In genomic region chr14:60632257-60632656, GRCh38 we compare ENCODE assay signal across 12 cellular contexts. TPM values are rescaled to one million over a fixed set of nuclear protein-coding genes. Genes with fewer than 3 reads are reported as not detected.
DNase-seq lines count a peak whose midpoint lies in the region; ATAC-seq, FAIRE-seq and TF ChIP-seq lines count a peak whose summit lies in the region.
"Had no signal": no experiment of that assay in that cellular context is flagged by ENCODE, and none has a peak within 500 bp of the region (broad histone marks: within the 10 kb centered on the region; RNA-seq: fewer than 3 reads in every experiment).

No MANE protein-coding gene starts in this region.

- H3K9me2 ChIP-seq in SK-N-SH, result no peaks in the 10 kb centered on the region

- TF ChIP-seq CTCF in SK-N-SH (IDR thresholded peaks at IDR 0.05) (no peak), keratinocyte (optimal IDR thresholded peaks at IDR 0.05 in 1 of 3, IDR thresholded peaks at IDR 0.05 in 1 of 3, conservative IDR thresholded peaks at IDR 0.05 in 1 of 3; ENCODE audit: extremely low read depth in 1 of 3, insufficient read depth in 2 of 3, low read length in 3 of 3) (no peak)

- H4K20me1 ChIP-seq in SK-N-SH (ENCODE audit: insufficient read depth) (no peaks in the 10 kb centered on the region), keratinocyte (ENCODE audit: control insufficient read depth, extremely low read depth, insufficient read depth, low read length) (no peaks in the 10 kb centered on the region)

- H3K9ac ChIP-seq in SK-N-SH, result no peak overlapping the region
- H3K9ac ChIP-seq in keratinocyte (ENCODE audit: control insufficient read depth, extremely low read depth, insufficient read depth, low read length), result no peak overlapping the region

- H3K27me3 ChIP-seq in SK-N-SH (ENCODE audit: insufficient read depth) (no peaks in the 10 kb centered on the region), keratinocyte (ENCODE audit: control insufficient read depth, extremely low read depth, insufficient read depth, low read length) (peaks cover 9% of the 10 kb centered on the region)

- peaks cover 10% of the 10 kb centered on the region for H3F3A ChIP-seq in SK-N-SH (replicated peaks; ENCODE audit: insufficient read depth)

- TF ChIP-seq RAD21 in SK-N-SH (IDR thresholded peaks at IDR 0.05; ENCODE audit: low read length), result no peak

- H3K27ac ChIP-seq in SK-N-SH (ENCODE audit: low read depth in 2 of 2, low read length in 1 of 2) (peak overlapping the region; percentile 17 to 43; a peak in 2 of 4 replicates), keratinocyte (ENCODE audit: control insufficient read depth, insufficient read depth, low read length) (no peak overlapping the region)
- H3K27ac ChIP-seq: stomach had no signal

- DNase-seq in SK-N-SH (no peak), keratinocyte (ENCODE audit: low read depth, low spot score) (no peak), erythroblast (lab: John Stamatoyannopoulos, UW) (no peak), GM12891 (ENCODE audit: insufficient read length, low spot score) (no peak)
- DNase-seq: GDM1, kidney, stomach had no signal

- FAIRE-seq in keratinocyte (lab: Jason Lieb, UNC) (peak; percentile 9), GM12891 (lab: Jason Lieb, UNC) (no peak)
- FAIRE-seq: H1, kidney had no signal

- dilution Hi-C loops in keratinocyte (cut with MboI; ENCODE audit: extremely low pct_ligation_motif_present, low sequenced_read_pairs), result loop anchor here (25.0 kb wide), 1 partner anchor 580 kb away; no protein-coding TSS in a partner anchor

- H3K36me3 ChIP-seq in SK-N-SH (replicated peaks in 1 of 2; ENCODE audit: control insufficient read depth in 1 of 2, insufficient read depth in 2 of 2, low read length in 1 of 2), result peaks cover 4 to 7% of the 10 kb centered on the region in 2 experiments
- no peaks in the 10 kb centered on the region for H3K36me3 ChIP-seq in keratinocyte (ENCODE audit: control insufficient read depth in 2 of 2, extremely low read depth in 1 of 2, insufficient read depth in 2 of 2, low read length in 2 of 2)
- H3K36me3 ChIP-seq: stomach had no signal

- H3K9me3 ChIP-seq in SK-N-SH, result no peaks in the 10 kb centered on the region
- H3K9me3 ChIP-seq in keratinocyte (ENCODE audit: control insufficient read depth, low read depth, low read length), result no peaks in the 10 kb centered on the region
- H3K9me3 ChIP-seq: stomach had no signal

- TF ChIP-seq POLR2A in erythroblast (IDR thresholded peaks at IDR 0.05; ENCODE audit: low read length), result no peak
- no peak for TF ChIP-seq POLR2A in GM12891 (IDR thresholded peaks at IDR 0.05; ENCODE audit: low read depth, low read length)

- H3K4me3 ChIP-seq in SK-N-SH (ENCODE audit: low read depth in 2 of 2, low read length in 1 of 2), result no peak overlapping the region
- H3K4me3 ChIP-seq in keratinocyte (ENCODE audit: control insufficient read depth in 2 of 3, extremely low read depth in 1 of 3, insufficient read depth in 2 of 3, low read depth in 1 of 3, low read length in 3 of 3), result no peak overlapping the region
- H3K4me3 ChIP-seq: stomach had no signal

- H2AFZ ChIP-seq in SK-N-SH (ENCODE audit: low read depth) (no peak overlapping the region), keratinocyte (ENCODE audit: control insufficient read depth, low read length) (no peak overlapping the region)

- peaks cover 3 to 13% of the 10 kb centered on the region in 2 experiments; a peak in 3 of 4 replicates for H3K4me1 ChIP-seq in SK-N-SH (ENCODE audit: control insufficient read depth in 1 of 2, insufficient read depth in 2 of 2, low read depth in 1 of 2, low read length in 1 of 2)
- no peaks in the 10 kb centered on the region for H3K4me1 ChIP-seq in keratinocyte (ENCODE audit: control insufficient read depth, extremely low read depth, insufficient read depth, low read length)

- POLR2A ChIA-PET in SK-N-SH (lab: Yijun Ruan, JAX), result no interaction called here

- 81% methylated on average over 3 of the region's 3 CpGs for WGBS in SK-N-SH (ENCODE audit: low lambda C conversion rate)

- CTCF ChIA-PET in SK-N-SH (lab: Yijun Ruan, JAX), result interaction anchor here (1.1 to 5.0 kb wide), 3 partner anchors 10 to 653 kb away, joined by 3 to 21 read pairs (median 6); no protein-coding TSS in a partner anchor

- H3K79me2 ChIP-seq in SK-N-SH (ENCODE audit: insufficient read depth) (peaks cover 31% of the 10 kb centered on the region; the same call in 1 of the 2 replicates), keratinocyte (ENCODE audit: control insufficient read depth, insufficient read depth, low read length) (no peaks in the 10 kb centered on the region)

- no peak overlapping the region for H3K4me2 ChIP-seq in SK-N-SH
- no peak overlapping the region for H3K4me2 ChIP-seq in keratinocyte (ENCODE audit: control insufficient read depth, extremely low read depth, insufficient read depth, low read depth, low read length)

- ATAC-seq in SK-N-SH treated with all-trans-retinoic acid at 6 μM for 48 hours (no peak), HG02610 (IDR thresholded peaks at IDR 0.05; ENCODE audit: unreplicated experiment) (peak; percentile 81), HG03520 (IDR thresholded peaks at IDR 0.05; ENCODE audit: unreplicated experiment) (peak; percentile 77), GM19328 (IDR thresholded peaks at IDR 0.05; ENCODE audit: unreplicated experiment) (no peak)

- TF ChIP-seq EP300 in SK-N-SH (IDR thresholded peaks at IDR 0.05; ENCODE audit: borderline replicate concordance in 1 of 2, low read depth in 1 of 2, low read length in 1 of 2), result no peak

- H3K9me1 ChIP-seq in keratinocyte (ENCODE audit: control insufficient read depth, extremely low read depth, insufficient read depth, low read length), result no peaks in the 10 kb centered on the region

TF ChIP-seq in SK-N-SH, 30 proteins besides CTCF, POLR2A, EP300 and RAD21:
- TF ChIP-seq ELF1 (IDR thresholded peaks at IDR 0.05), result no peak
- TF ChIP-seq RFX5 (IDR thresholded peaks at IDR 0.05; ENCODE audit: low read length), result no peak
- no peak for TF ChIP-seq GATA2 (CRISPR knock-in tag; IDR thresholded peaks at IDR 0.05)
- TF ChIP-seq, protein P1, sequence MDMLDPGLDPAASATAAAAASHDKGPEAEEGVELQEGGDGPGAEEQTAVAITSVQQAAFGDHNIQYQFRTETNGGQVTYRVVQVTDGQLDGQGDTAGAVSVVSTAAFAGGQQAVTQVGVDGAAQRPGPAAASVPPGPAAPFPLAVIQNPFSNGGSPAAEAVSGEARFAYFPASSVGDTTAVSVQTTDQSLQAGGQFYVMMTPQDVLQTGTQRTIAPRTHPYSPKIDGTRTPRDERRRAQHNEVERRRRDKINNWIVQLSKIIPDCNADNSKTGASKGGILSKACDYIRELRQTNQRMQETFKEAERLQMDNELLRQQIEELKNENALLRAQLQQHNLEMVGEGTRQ (IDR thresholded peaks at IDR 0.05; ENCODE audit: borderline replicate concordance, low read depth, low read length), result no peak
- TF ChIP-seq FOXM1 (IDR thresholded peaks at IDR 0.05; ENCODE audit: low read depth), result no peak

TF ChIP-seq in SK-N-SH treated with all-trans-retinoic acid at 6 μM for 48 hours, 23 proteins besides CTCF, POLR2A, EP300 and RAD21 (continues in another document):
- TF ChIP-seq ZFP30 (CRISPR knock-in tag; IDR thresholded peaks at IDR 0.05) (no peak), CSRNP3 (CRISPR knock-in tag; IDR thresholded peaks at IDR 0.05) (no peak)

TF ChIP-seq in GM12891, 5 proteins besides CTCF, POLR2A, EP300 and RAD21:
- TF ChIP-seq POLR2AphosphoS5 (IDR thresholded peaks at IDR 0.05; ENCODE audit: low read depth, low read length) (no peak), SPI1 (IDR thresholded peaks at IDR 0.05; ENCODE audit: low read depth, low read length) (no peak), POU2F2 (IDR thresholded peaks at IDR 0.05; ENCODE audit: low read depth, low read length) (no peak), PAX5 (IDR thresholded peaks at IDR 0.05; ENCODE audit: insufficient read depth, low read length, severe bottlenecking) (no peak), TAF1 (IDR thresholded peaks at IDR 0.05; ENCODE audit: low read depth, low read length) (no peak)

RNA-seq across cellular contexts. Expression of gene SIX1, which starts 17.0 kb away (rescaled TPM):
- polyA plus RNA-seq in SK-N-SH (2012; rRNA removed) (31.2 and 52.1 TPM in 2 replicates), keratinocyte (0.01 to 0.04 TPM in 2 of 3 replicates, not detected in the other)
- polyA plus RNA-seq in SK-N-SH (2012; cell fraction: cytosol; rRNA removed), result 34.8 and 43.7 TPM in 2 replicates
- 42.7 and 45.1 TPM in 2 replicates for polyA plus RNA-seq in SK-N-SH (2012; cell fraction: nucleus; rRNA removed)
- polyA plus RNA-seq in keratinocyte (2011; ENCODE audit: low read depth), result not detected
- polyA plus RNA-seq in keratinocyte (2011; cell fraction: cytosol; rRNA removed), result 0.04 TPM in 1 of 2 replicates, not detected in the other
- polyA plus RNA-seq in keratinocyte (2011; cell fraction: nucleus; rRNA removed), result not detected in 2 replicates
- polyA plus RNA-seq in keratinocyte (2012; ENCODE audit: low replicate concordance), result 0.05 TPM in 1 of 2 replicates, not detected in the other
- not detected in 3 replicates for polyA minus RNA-seq in keratinocyte
- polyA minus RNA-seq in keratinocyte (2011; cell fraction: cytosol; rRNA and poly(A)+ RNA removed), result not detected
- not detected in 2 replicates for polyA minus RNA-seq in keratinocyte (2011; cell fraction: nucleus; rRNA and poly(A)+ RNA removed)
- polyA plus RNA-seq in GM12891 (2012; ENCODE audit: low read depth, missing spikeins), result not detected

Comparison
In these comparisons a context has a peak if more than half of its experiments do, and no peak if none do; other contexts are left out.
1. ATAC-seq: peak in HG02610 (single experiment) and HG03520 (single experiment); none in SK-N-SH treated with all-trans-retinoic acid at 6 μM for 48 hours (single experiment) and GM19328 (single experiment).
2. RNA of gene SIX1, which starts 17.0 kb away (polyA plus RNA-seq): 31.2 to 52.1 TPM in SK-N-SH; 0.01 to 0.05 TPM in keratinocyte; every median in the first group is over 10 times any median in the second.